17 cellular contexts compared by ENCODE assay signal in genomic region chrX:7069556-7069955, GRCh38.
"Had no signal": no experiment of that assay in that cellular context is flagged by ENCODE, and none has a peak within 500 bp of the region (broad histone marks: within the 10 kb centered on the region; RNA-seq: fewer than 3 reads in every experiment).

No MANE protein-coding gene starts in this region.

- H3K27ac Mint-ChIP-seq: activated CD4-positive, alpha-beta memory T cell treated with anti-CD3 and anti-CD28 coated beads, Interleukin-2, amount 10 ng/mL, durations not matched to agents 7 days and 5 days; stimulated activated memory B cell treated with anti-CD40 and anti-IgM and Interleukin-4, amounts not matched to agents 10 μg/mL and 1 μg/mL and 100 μg/mL, for 72 hours had no signal

- H3K4me1 Mint-ChIP-seq: nephron progenitor cell had no signal

- H3K9me3 Mint-ChIP-seq: activated B cell treated with CpG ODN at 0.5 μM for 24 hours; activated CD4-positive, alpha-beta memory T cell treated with anti-CD3 and anti-CD28 coated beads, Interleukin-2, amount 10 ng/mL, durations not matched to agents 7 days and 5 days; activated naive CD4-positive, alpha-beta T cell treated with anti-CD3 and anti-CD28 coated beads, Interleukin-2, amount 50 U/mL, for 24 hours; stimulated activated memory B cell treated with anti-CD40 and anti-IgM and Interleukin-4, amounts not matched to agents 10 μg/mL and 1 μg/mL and 100 μg/mL, for 72 hours; T-cell had no signal

- DNase-seq: activated B cell treated with CpG ODN at 0.5 μM for 24 hours; activated CD4-positive, alpha-beta memory T cell treated with anti-CD3 and anti-CD28 coated beads, Interleukin-2, amount 10 ng/mL, durations not matched to agents 7 days and 5 days; activated gamma-delta T cell; foreskin fibroblast; left cardiac atrium; mesenchymal stem cell; nephron progenitor cell; occipital lobe; posterior cingulate gyrus; sigmoid colon; stimulated activated CD4-positive, alpha-beta T cell treated with anti-CD3 and anti-CD28 coated beads, Interleukin-4, amount 100 ng/mL, for 24 hours; T-helper 9 cell; testis; upper lobe of right lung had no signal

- H3K27me3 Mint-ChIP-seq: activated B cell treated with CpG ODN at 0.5 μM for 24 hours; activated CD4-positive, alpha-beta memory T cell treated with anti-CD3 and anti-CD28 coated beads, Interleukin-2, amount 10 ng/mL, durations not matched to agents 7 days and 5 days; activated naive CD4-positive, alpha-beta T cell treated with anti-CD3 and anti-CD28 coated beads, Interleukin-2, amount 50 U/mL, for 24 hours; stimulated activated memory B cell treated with anti-CD40 and anti-IgM and Interleukin-4, amounts not matched to agents 10 μg/mL and 1 μg/mL and 100 μg/mL, for 72 hours; T-cell had no signal

- H3K4me3 Mint-ChIP-seq: activated CD4-positive, alpha-beta memory T cell treated with anti-CD3 and anti-CD28 coated beads, Interleukin-2, amount 10 ng/mL, durations not matched to agents 7 days and 5 days; nephron progenitor cell; stimulated activated memory B cell treated with anti-CD40 and anti-IgM and Interleukin-4, amounts not matched to agents 10 μg/mL and 1 μg/mL and 100 μg/mL, for 72 hours had no signal

- ATAC-seq: left cardiac atrium; stimulated activated memory B cell treated with anti-CD40 and anti-IgM and Interleukin-4, amounts not matched to agents 10 μg/mL and 1 μg/mL and 100 μg/mL, for 72 hours had no signal
